1 cellular context compared by ENCODE assay signal in genomic region chr17:64496786-64497564, GRCh38.
TF ChIP-seq lines count a peak whose summit lies in the region.

Gene POLG2, minus strand, starts transcription at chr17:64497054. Its CDS starts 86 bp downstream, at chr17:64496968.

TF ChIP-seq in HepG2, 621 proteins besides CTCF, POLR2A, EP300 and RAD21 (continued from another document and continues in another):
- TF ChIP-seq ZFYVE20 (CRISPR knock-in tag; IDR thresholded peaks at IDR 0.05; ENCODE audit: borderline replicate concordance, low read depth) = peak; percentile 75; the same call in 1 of the 2 replicates
- TF ChIP-seq, protein P1, sequence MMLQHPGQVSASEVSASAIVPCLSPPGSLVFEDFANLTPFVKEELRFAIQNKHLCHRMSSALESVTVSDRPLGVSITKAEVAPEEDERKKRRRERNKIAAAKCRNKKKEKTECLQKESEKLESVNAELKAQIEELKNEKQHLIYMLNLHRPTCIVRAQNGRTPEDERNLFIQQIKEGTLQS (CRISPR knock-in tag; IDR thresholded peaks at IDR 0.05) = 0 out of 2 replicates have a peak, but pooled peaks have one; percentile 9
- no peak; the same call in 1 of the 2 replicates for TF ChIP-seq CAMTA2 (CRISPR knock-in tag; IDR thresholded peaks at IDR 0.05; ENCODE audit: borderline replicate concordance)
- no peak; the same call in 1 of the 2 replicates for TF ChIP-seq KAT7 (CRISPR knock-in tag; IDR thresholded peaks at IDR 0.05; ENCODE audit: borderline replicate concordance)
- TF ChIP-seq, protein P2, sequence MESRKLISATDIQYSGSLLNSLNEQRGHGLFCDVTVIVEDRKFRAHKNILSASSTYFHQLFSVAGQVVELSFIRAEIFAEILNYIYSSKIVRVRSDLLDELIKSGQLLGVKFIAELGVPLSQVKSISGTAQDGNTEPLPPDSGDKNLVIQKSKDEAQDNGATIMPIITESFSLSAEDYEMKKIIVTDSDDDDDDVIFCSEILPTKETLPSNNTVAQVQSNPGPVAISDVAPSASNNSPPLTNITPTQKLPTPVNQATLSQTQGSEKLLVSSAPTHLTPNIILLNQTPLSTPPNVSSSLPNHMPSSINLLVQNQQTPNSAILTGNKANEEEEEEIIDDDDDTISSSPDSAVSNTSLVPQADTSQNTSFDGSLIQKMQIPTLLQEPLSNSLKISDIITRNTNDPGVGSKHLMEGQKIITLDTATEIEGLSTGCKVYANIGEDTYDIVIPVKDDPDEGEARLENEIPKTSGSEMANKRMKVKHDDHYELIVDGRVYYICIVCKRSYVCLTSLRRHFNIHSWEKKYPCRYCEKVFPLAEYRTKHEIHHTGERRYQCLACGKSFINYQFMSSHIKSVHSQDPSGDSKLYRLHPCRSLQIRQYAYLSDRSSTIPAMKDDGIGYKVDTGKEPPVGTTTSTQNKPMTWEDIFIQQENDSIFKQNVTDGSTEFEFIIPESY (CRISPR knock-in tag; IDR thresholded peaks at IDR 0.05) = peak; percentile 36
- peak; percentile 57; the same call in 1 of the 2 replicates for TF ChIP-seq ZBTB7A (CRISPR knock-in tag; IDR thresholded peaks at IDR 0.05)
- TF ChIP-seq GATAD1 (CRISPR knock-in tag; IDR thresholded peaks at IDR 0.05) = peak; percentile 92
- peak; percentile 39; the same call in 1 of the 2 replicates for TF ChIP-seq HCFC1 (IDR thresholded peaks at IDR 0.05; ENCODE audit: low read depth, low read length)
- peak; percentile 19; the same call in 1 of the 2 replicates for TF ChIP-seq NFYB (CRISPR knock-in tag; IDR thresholded peaks at IDR 0.05)
- TF ChIP-seq TEAD2 (CRISPR knock-in tag; IDR thresholded peaks at IDR 0.05) = no peak
- peak; percentile 95 for TF ChIP-seq HNRNPLL (IDR thresholded peaks at IDR 0.05; ENCODE audit: low read depth, low read length, poor library complexity, severe bottlenecking)
- 0 out of 2 replicates have a peak, but pooled peaks have one; percentile 57 for TF ChIP-seq ZNF24 (IDR thresholded peaks at IDR 0.05)
- TF ChIP-seq NR2F6 (IDR thresholded peaks at IDR 0.05) = 0 out of 2 replicates have a peak, but pooled peaks have one; percentile 23
- TF ChIP-seq NR2F6 (CRISPR knock-in tag; IDR thresholded peaks at IDR 0.05) = no peak; the same call in none of the 2 replicates
- peak; percentile 70; the same call in 1 of the 2 replicates for TF ChIP-seq GTF3A (CRISPR knock-in tag; conservative IDR thresholded peaks at IDR 0.05)
- TF ChIP-seq STAG1 (CRISPR knock-in tag; IDR thresholded peaks at IDR 0.05) = peak; percentile 43
- peak; percentile 94 for TF ChIP-seq BORCS8-MEF2B (CRISPR knock-in tag; IDR thresholded peaks at IDR 0.05)
- 0 out of 2 replicates have a peak, but pooled peaks have one; percentile 37 for TF ChIP-seq ZNF430 (CRISPR knock-in tag; IDR thresholded peaks at IDR 0.05)
- TF ChIP-seq ZNF780A (CRISPR knock-in tag; IDR thresholded peaks at IDR 0.05) = peak; percentile 84
- peak; percentile 86; the same call in 1 of the 2 replicates for TF ChIP-seq CENPT (CRISPR knock-in tag; IDR thresholded peaks at IDR 0.05; ENCODE audit: low read depth)
- peak; percentile 2; the same call in 1 of the 2 replicates for TF ChIP-seq ZBTB43 (CRISPR knock-in tag; conservative IDR thresholded peaks at IDR 0.05)
- TF ChIP-seq ZNF790 (CRISPR knock-in tag; IDR thresholded peaks at IDR 0.05; ENCODE audit: borderline replicate concordance) = peak; percentile 92; the same call in 1 of the 2 replicates
- no peak for TF ChIP-seq ZBTB10 (CRISPR knock-in tag; IDR thresholded peaks at IDR 0.05; ENCODE audit: borderline replicate concordance)
- TF ChIP-seq MAZ (IDR thresholded peaks at IDR 0.05; ENCODE audit: borderline replicate concordance, low read depth, low read length) = peak; percentile 91; the same call in 1 of the 2 replicates
- TF ChIP-seq MAZ (CRISPR knock-in tag; IDR thresholded peaks at IDR 0.05; ENCODE audit: low read depth) = peak; percentile 52; the same call in 1 of the 2 replicates
- TF ChIP-seq FOXJ3 (CRISPR knock-in tag; IDR thresholded peaks at IDR 0.05; ENCODE audit: borderline replicate concordance) = peak; percentile 41; the same call in 1 of the 2 replicates
- TF ChIP-seq YY1 (IDR thresholded peaks at IDR 0.05; ENCODE audit: insufficient read depth, insufficient replicate concordance, low read depth, low read length) = peak; percentile 96
- TF ChIP-seq SOX5 (CRISPR knock-in tag; IDR thresholded peaks at IDR 0.05; ENCODE audit: borderline replicate concordance) = no peak
- TF ChIP-seq E2F1 (CRISPR knock-in tag; IDR thresholded peaks at IDR 0.05) = peak; percentile 22; the same call in 1 of the 2 replicates
- TF ChIP-seq, protein P3, sequence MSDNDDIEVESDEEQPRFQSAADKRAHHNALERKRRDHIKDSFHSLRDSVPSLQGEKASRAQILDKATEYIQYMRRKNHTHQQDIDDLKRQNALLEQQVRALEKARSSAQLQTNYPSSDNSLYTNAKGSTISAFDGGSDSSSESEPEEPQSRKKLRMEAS (IDR thresholded peaks at IDR 0.05) = peak; percentile 90
- peak; percentile 92 for TF ChIP-seq ZNF781 (CRISPR knock-in tag; IDR thresholded peaks at IDR 0.05; ENCODE audit: borderline replicate concordance, not compliant biosample characterization)
- TF ChIP-seq, protein P4, sequence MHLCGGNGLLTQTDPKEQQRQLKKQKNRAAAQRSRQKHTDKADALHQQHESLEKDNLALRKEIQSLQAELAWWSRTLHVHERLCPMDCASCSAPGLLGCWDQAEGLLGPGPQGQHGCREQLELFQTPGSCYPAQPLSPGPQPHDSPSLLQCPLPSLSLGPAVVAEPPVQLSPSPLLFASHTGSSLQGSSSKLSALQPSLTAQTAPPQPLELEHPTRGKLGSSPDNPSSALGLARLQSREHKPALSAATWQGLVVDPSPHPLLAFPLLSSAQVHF (CRISPR knock-in tag; IDR thresholded peaks at IDR 0.05) = 0 out of 2 replicates have a peak, but pooled peaks have one; percentile 64
- TF ChIP-seq ZNF235 (CRISPR knock-in tag; IDR thresholded peaks at IDR 0.05; ENCODE audit: borderline replicate concordance) = peak; percentile 89; the same call in 1 of the 2 replicates
- TF ChIP-seq ZNF556 (CRISPR knock-in tag; IDR thresholded peaks at IDR 0.05; ENCODE audit: borderline replicate concordance) = peak; percentile 70; the same call in 1 of the 2 replicates
- TF ChIP-seq SOX13 (IDR thresholded peaks at IDR 0.05) = no peak
- TF ChIP-seq SOX13 (CRISPR knock-in tag; conservative IDR thresholded peaks at IDR 0.05 in 1 of 2, IDR thresholded peaks at IDR 0.05 in 1 of 2) = peak; percentile 11 to 98; a peak in 3 of 4 replicates
- TF ChIP-seq THYN1 (CRISPR knock-in tag; IDR thresholded peaks at IDR 0.05; ENCODE audit: borderline replicate concordance, low read depth) = no peak
- TF ChIP-seq ZNF720 (CRISPR knock-in tag; IDR thresholded peaks at IDR 0.05) = no peak
- no peak for TF ChIP-seq RORA (CRISPR knock-in tag; IDR thresholded peaks at IDR 0.05)
- peak; percentile 70; the same call in 1 of the 2 replicates for TF ChIP-seq ZNF800 (CRISPR knock-in tag; IDR thresholded peaks at IDR 0.05)
- peak; percentile 96 for TF ChIP-seq POLR2AphosphoS5 (IDR thresholded peaks at IDR 0.05; ENCODE audit: low read depth, low read length)
- TF ChIP-seq FOXK1 (CRISPR knock-in tag; IDR thresholded peaks at IDR 0.05; ENCODE audit: borderline replicate concordance, low read depth) = peak; percentile 40; the same call in 1 of the 2 replicates
- TF ChIP-seq PRDM10 (CRISPR knock-in tag; IDR thresholded peaks at IDR 0.05; ENCODE audit: low read depth) = peak; percentile 32; the same call in 1 of the 2 replicates
- TF ChIP-seq ZNF773 (CRISPR knock-in tag; IDR thresholded peaks at IDR 0.05; ENCODE audit: borderline replicate concordance) = peak; percentile 22; the same call in 1 of the 2 replicates
- TF ChIP-seq SRSF4 (IDR thresholded peaks at IDR 0.05; ENCODE audit: low read depth, low read length, poor library complexity, severe bottlenecking) = no peak
- TF ChIP-seq EED (CRISPR knock-in tag; IDR thresholded peaks at IDR 0.05) = peak; percentile 74; the same call in 1 of the 2 replicates
- no peak for TF ChIP-seq RARG (CRISPR knock-in tag; IDR thresholded peaks at IDR 0.05; ENCODE audit: low read depth)
- TF ChIP-seq NCOA5 (CRISPR knock-in tag; IDR thresholded peaks at IDR 0.05) = peak; percentile 62; the same call in 1 of the 2 replicates
- TF ChIP-seq ZNF451 (CRISPR knock-in tag; IDR thresholded peaks at IDR 0.05) = peak; percentile 80; the same call in 1 of the 2 replicates
- TF ChIP-seq KDM6A (CRISPR knock-in tag; IDR thresholded peaks at IDR 0.05; ENCODE audit: low read depth) = no peak
- peak; percentile 46; the same call in 1 of the 2 replicates for TF ChIP-seq ZNF264 (CRISPR knock-in tag; IDR thresholded peaks at IDR 0.05)
- TF ChIP-seq ZNF678 (CRISPR knock-in tag; IDR thresholded peaks at IDR 0.05) = peak; percentile 25; the same call in 1 of the 2 replicates
- peak; percentile 90 for TF ChIP-seq MEF2D (CRISPR knock-in tag; IDR thresholded peaks at IDR 0.05)
- TF ChIP-seq FOXC1 (CRISPR knock-in tag; IDR thresholded peaks at IDR 0.05; ENCODE audit: borderline replicate concordance) = no peak; the same call in 1 of the 2 replicates
- TF ChIP-seq ZFP36 (IDR thresholded peaks at IDR 0.05; ENCODE audit: borderline replicate concordance, low read depth, low read length, partially characterized antibody) = no peak
